In genomic region chr16:30077656-30078055, GRCh38 we compare ENCODE assay signal across 10 cellular contexts. TPM values are rescaled to one million over a fixed set of nuclear protein-coding genes. Genes with fewer than 3 reads are reported as not detected.
A peak's percentile ranks its signal among the peaks of the same experiment; 100 is the strongest.
DNase-seq lines count a peak whose midpoint lies in the region; ATAC-seq and TF ChIP-seq lines count a peak whose summit lies in the region.
"Had no signal": no experiment of that assay in that cellular context is flagged by ENCODE, and none has a peak within 500 bp of the region (broad histone marks: within the 10 kb centered on the region; RNA-seq: fewer than 3 reads in every experiment).

No MANE protein-coding gene starts in this region.

- no peak overlapping the region for H3K27ac ChIP-seq in MM.1S (ENCODE audit: low read length)
- H3K27ac ChIP-seq in heart right ventricle, result peak overlapping the region in 3 of 10 donors; percentile 59 to 99 (median 65)

- ATAC-seq in T-helper 17 cell, result no peak
- ATAC-seq in heart right ventricle, result no peak
- ATAC-seq: left colon had no signal

- H3K4me2 ChIP-seq in MM.1S (ENCODE audit: low read depth, low read length), result no peak overlapping the region

- H3K27ac Mint-ChIP-seq in T-helper 17 cell (peak overlapping the region; percentile 96), mesothelial cell of epicardium (peak overlapping the region; percentile 63)

- no peak overlapping the region for H2AFZ ChIP-seq in MM.1S (ENCODE audit: low read length)

- H3K4me3 Mint-ChIP-seq in T-helper 17 cell (peak overlapping the region; percentile 99), mesothelial cell of epicardium (peak overlapping the region; percentile 93)

- peaks cover 10% of the 10 kb centered on the region for H3F3A ChIP-seq in MM.1S (ENCODE audit: insufficient read depth, low read length)

- peaks cover 62% of the 10 kb centered on the region for H3K79me2 ChIP-seq in MM.1S (ENCODE audit: low read length)

- peak; percentile 61 for DNase-seq in EL
- no peak for DNase-seq in T-helper 17 cell
- no peak for DNase-seq in mesothelial cell of epicardium (ENCODE audit: low spot score in 2 of 2, unreplicated experiment in 2 of 2)
- DNase-seq in MM.1S, result no peak
- no peak for DNase-seq in heart right ventricle
- no peak for DNase-seq in pons (ENCODE audit: low spot score)
- DNase-seq: GDM1, left colon, SIG-M5 had no signal

- no peak overlapping the region for H3K9ac ChIP-seq in MM.1S (ENCODE audit: low read length)

- H3K36me3 Mint-ChIP-seq in T-helper 17 cell (ENCODE audit: low read depth) (peaks cover 5% of the 10 kb centered on the region), mesothelial cell of epicardium (peaks cover 16% of the 10 kb centered on the region)

- H3K4me1 Mint-ChIP-seq in T-helper 17 cell (peaks cover 28% of the 10 kb centered on the region), mesothelial cell of epicardium (peaks cover 22% of the 10 kb centered on the region)

- no peak overlapping the region for H3K4me3 ChIP-seq in MM.1S (ENCODE audit: low read length)
- peak overlapping the region in 3 of 10 donors; percentile 94 to 100 (median 100) for H3K4me3 ChIP-seq in heart right ventricle

- H3K9me2 ChIP-seq in MM.1S (replicated peaks; ENCODE audit: insufficient read depth, low read length), result no peaks in the 10 kb centered on the region

- H3K9me3 ChIP-seq in T-helper 17 cell (ENCODE audit: control insufficient read depth, low read length, poor library complexity, severe bottlenecking), result no peaks in the 10 kb centered on the region
- H3K9me3 ChIP-seq in MM.1S (replicated peaks; ENCODE audit: insufficient read depth, low read length), result no peaks in the 10 kb centered on the region
- no peaks in the 10 kb centered on the region for H3K9me3 ChIP-seq in heart right ventricle

- H3K27me3 Mint-ChIP-seq in T-helper 17 cell, result no peaks in the 10 kb centered on the region
- H3K27me3 Mint-ChIP-seq in mesothelial cell of epicardium (ENCODE audit: low read depth), result no peaks in the 10 kb centered on the region

- 0 out of 2 replicates have a peak, but pooled peaks cover 8% of the 10 kb centered on the region for H3K36me3 ChIP-seq in MM.1S (replicated peaks; ENCODE audit: insufficient read depth, low read length)
- peaks cover 0 to 70% (median 28%) of the 10 kb centered on the region in 9 donors for H3K36me3 ChIP-seq in heart right ventricle

- intact Hi-C loops in heart right ventricle (cut with DNase I), result loop anchor here in 2 of 10 donors (10.0 kb wide), 2 partner anchors 327 to 577 kb away; partner anchors contain the start of genes FBRS (in 1 of the 2), PRR14 (in 1 of the 2) and ZNF771 (in 1 of the 2)

- H4K20me1 ChIP-seq in MM.1S (ENCODE audit: insufficient read depth, low read length), result no peaks in the 10 kb centered on the region

- H3K4me1 ChIP-seq in MM.1S (ENCODE audit: low read length) (peaks cover 7% of the 10 kb centered on the region), heart right ventricle (peaks cover 13 to 49% (median 37%) of the 10 kb centered on the region in 9 donors)

- H3K27me3 ChIP-seq in MM.1S (replicated peaks; ENCODE audit: insufficient read depth, low read length), result no peaks in the 10 kb centered on the region
- H3K27me3 ChIP-seq in heart right ventricle, result no peaks in the 10 kb centered on the region

- TF ChIP-seq CTCF in mesothelial cell of epicardium (IDR thresholded peaks at IDR 0.05; ENCODE audit: unreplicated experiment) (no peak), MM.1S (IDR thresholded peaks at IDR 0.05; ENCODE audit: low read length) (no peak), heart right ventricle (IDR thresholded peaks at IDR 0.05) (no peak)

- WGBS in heart right ventricle, 2 donors, result 71 to 81% methylated on average over 6 of the region's 6 CpGs

- no peaks in the 10 kb centered on the region for H3K9me3 Mint-ChIP-seq in mesothelial cell of epicardium

RNA-seq across cellular contexts. Expression of gene PPP4C, which starts 1.9 kb away (rescaled TPM):
- 10 to 100 TPM; 80.8 to 89.3 TPM for total RNA-seq in T-helper 17 cell
- 102 to 107 TPM (median 105 TPM) in 3 replicates for total RNA-seq in mesothelial cell of epicardium
- 10 to 100 TPM; 35.2 to 50.0 (median 42.4) TPM for total RNA-seq in heart right ventricle
- polyA plus RNA-seq in heart right ventricle, result 10 to 100 TPM; 34.5 to 82.1 TPM

RNA-seq across cellular contexts. Expression of gene ALDOA, which starts 12.1 kb away (rescaled TPM):
- total RNA-seq in T-helper 17 cell, result 100 to 1,000 TPM; 421 to 426 TPM
- 613 to 624 TPM (median 618 TPM) in 3 replicates for total RNA-seq in mesothelial cell of epicardium
- total RNA-seq in heart right ventricle, result 1,000 to 10,000 TPM; 3,057 to 4,582 (median 3,914) TPM
- polyA plus RNA-seq in heart right ventricle, result 1,000 to 10,000 TPM; 2,873 to 3,079 TPM

RNA-seq across cellular contexts. Expression of gene TBX6, which starts 14.1 kb away (rescaled TPM):
- total RNA-seq in T-helper 17 cell (under 1 TPM; 0.65 to 0.94 TPM), mesothelial cell of epicardium (2.3 to 2.7 TPM (median 2.4 TPM) in 3 replicates), heart right ventricle (1 to 10 TPM in 1 of 10 donors, under 1 TPM in 9; 0.28 to 1.4 (median 0.57) TPM)
- polyA plus RNA-seq in heart right ventricle, result 1 to 10 TPM in 1 of 2 donors, under 1 TPM in 1; 0.28 to 1.7 TPM

RNA-seq across cellular contexts. Expression of gene YPEL3, which starts 18.4 kb away (rescaled TPM):
- total RNA-seq in T-helper 17 cell (100 to 1,000 TPM in 1 of 2 donors, 10 to 100 TPM in 1; 94.9 to 131 TPM), mesothelial cell of epicardium (34.5 to 45.0 TPM (median 36.9 TPM) in 3 replicates), heart right ventricle (100 to 1,000 TPM in 1 of 10 donors, 10 to 100 TPM in 9; 31.5 to 117 (median 42.6) TPM)
- polyA plus RNA-seq in heart right ventricle, result 100 to 1,000 TPM in 1 of 2 donors, 10 to 100 TPM in 1; 75.5 to 203 TPM

RNA-seq across cellular contexts. Expression of gene GDPD3, which starts 35.7 kb away (rescaled TPM):
- 10 to 100 TPM; 12.6 to 13.7 TPM for total RNA-seq in T-helper 17 cell
- 10.7 to 11.1 TPM (median 10.8 TPM) in 3 replicates for total RNA-seq in mesothelial cell of epicardium
- total RNA-seq in heart right ventricle, result 1 to 10 TPM in 9 of 10 donors, under 1 TPM in 1; 0.85 to 3.6 (median 1.5) TPM
- 1 to 10 TPM; 1.2 to 6.4 TPM for polyA plus RNA-seq in heart right ventricle
- total RNA-seq: H1 had no signal
